Comparison of ENCODE assay signal across 17 cellular contexts in genomic region chr12:32293808-32294419, GRCh38.
"Had no signal": no experiment of that assay in that cellular context is flagged by ENCODE, and none has a peak within 500 bp of the region (broad histone marks: within the 10 kb centered on the region; RNA-seq: fewer than 3 reads in every experiment).

No MANE protein-coding gene starts in this region.

- DNase-seq: activated CD4-positive, alpha-beta memory T cell treated with anti-CD3 and anti-CD28 coated beads, Interleukin-2, amount 10 ng/mL, durations not matched to agents 7 days and 5 days; activated CD4-positive, alpha-beta T cell treated with anti-CD3 and anti-CD28 coated beads for 36 hours; activated naive CD4-positive, alpha-beta T cell treated with anti-CD3 and anti-CD28 coated beads, Interleukin-2, amount 10 ng/mL, durations not matched to agents 7 days and 5 days; activated T-cell treated with anti-CD3 and anti-CD28 coated beads, Interleukin-2, amount 50 U/mL, for 24 hours; esophagus squamous epithelium; foreskin keratinocyte; immature natural killer cell; mesendoderm; right cardiac atrium; small intestine; stimulated activated CD4-positive, alpha-beta T cell treated with anti-CD3 and anti-CD28 coated beads, Interleukin-4, amount 100 ng/mL, for 24 hours; stimulated activated naive CD4-positive, alpha-beta T cell; WERI-Rb-1 had no signal

- H3K27ac Mint-ChIP-seq: activated CD4-positive, alpha-beta memory T cell treated with anti-CD3 and anti-CD28 coated beads, Interleukin-2, amount 10 ng/mL, durations not matched to agents 7 days and 5 days; activated CD4-positive, alpha-beta T cell treated with anti-CD3 and anti-CD28 coated beads for 36 hours; activated naive CD4-positive, alpha-beta T cell treated with anti-CD3 and anti-CD28 coated beads, Interleukin-2, amount 10 ng/mL, durations not matched to agents 7 days and 5 days; activated T-cell treated with anti-CD3 and anti-CD28 coated beads, Interleukin-2, amount 50 U/mL, for 24 hours; immature natural killer cell had no signal

- H3K27ac ChIP-seq: ascending aorta, cardiac muscle cell, esophagus squamous epithelium, foreskin keratinocyte, prostate gland, tibial nerve, WERI-Rb-1 had no signal

- H3K36me3 Mint-ChIP-seq: activated naive CD4-positive, alpha-beta T cell treated with anti-CD3 and anti-CD28 coated beads, Interleukin-2, amount 10 ng/mL, durations not matched to agents 7 days and 5 days had no signal

- H3K27me3 ChIP-seq: ascending aorta, cardiac muscle cell, esophagus squamous epithelium, foreskin keratinocyte, tibial nerve had no signal

- ATAC-seq: activated CD4-positive, alpha-beta T cell treated with anti-CD3 and anti-CD28 coated beads for 36 hours; foreskin keratinocyte; right cardiac atrium had no signal

- H3K9me3 Mint-ChIP-seq: activated CD4-positive, alpha-beta memory T cell treated with anti-CD3 and anti-CD28 coated beads, Interleukin-2, amount 10 ng/mL, durations not matched to agents 7 days and 5 days; activated naive CD4-positive, alpha-beta T cell treated with anti-CD3 and anti-CD28 coated beads, Interleukin-2, amount 10 ng/mL, durations not matched to agents 7 days and 5 days; activated T-cell treated with anti-CD3 and anti-CD28 coated beads, Interleukin-2, amount 50 U/mL, for 24 hours; immature natural killer cell had no signal

- H3K27me3 Mint-ChIP-seq: activated CD4-positive, alpha-beta memory T cell treated with anti-CD3 and anti-CD28 coated beads, Interleukin-2, amount 10 ng/mL, durations not matched to agents 7 days and 5 days; activated CD4-positive, alpha-beta T cell treated with anti-CD3 and anti-CD28 coated beads for 36 hours; activated naive CD4-positive, alpha-beta T cell treated with anti-CD3 and anti-CD28 coated beads, Interleukin-2, amount 10 ng/mL, durations not matched to agents 7 days and 5 days; activated T-cell treated with anti-CD3 and anti-CD28 coated beads, Interleukin-2, amount 50 U/mL, for 24 hours had no signal

- H3K4me3 Mint-ChIP-seq: activated CD4-positive, alpha-beta memory T cell treated with anti-CD3 and anti-CD28 coated beads, Interleukin-2, amount 10 ng/mL, durations not matched to agents 7 days and 5 days; activated CD4-positive, alpha-beta T cell treated with anti-CD3 and anti-CD28 coated beads for 36 hours; activated naive CD4-positive, alpha-beta T cell treated with anti-CD3 and anti-CD28 coated beads, Interleukin-2, amount 10 ng/mL, durations not matched to agents 7 days and 5 days; activated T-cell treated with anti-CD3 and anti-CD28 coated beads, Interleukin-2, amount 50 U/mL, for 24 hours; immature natural killer cell had no signal

- H3K36me3 ChIP-seq: ascending aorta, cardiac muscle cell, esophagus squamous epithelium, prostate gland, tibial nerve, WERI-Rb-1 had no signal

- H3K4me1 Mint-ChIP-seq: activated CD4-positive, alpha-beta memory T cell treated with anti-CD3 and anti-CD28 coated beads, Interleukin-2, amount 10 ng/mL, durations not matched to agents 7 days and 5 days; activated CD4-positive, alpha-beta T cell treated with anti-CD3 and anti-CD28 coated beads for 36 hours; activated naive CD4-positive, alpha-beta T cell treated with anti-CD3 and anti-CD28 coated beads, Interleukin-2, amount 10 ng/mL, durations not matched to agents 7 days and 5 days; immature natural killer cell had no signal

- H3K9me3 ChIP-seq: ascending aorta, esophagus squamous epithelium, prostate gland, tibial nerve had no signal

- H3K4me3 ChIP-seq: ascending aorta, cardiac muscle cell, esophagus squamous epithelium, prostate gland, tibial nerve had no signal

- H3K4me1 ChIP-seq: ascending aorta, esophagus squamous epithelium, foreskin keratinocyte, prostate gland had no signal
